In genomic region chr1:149885364-149886111, GRCh38 we compare ENCODE assay signal across 8 cellular contexts. TPM values are rescaled to one million over a fixed set of nuclear protein-coding genes. Genes with fewer than 3 reads are reported as not detected.
DNase-seq lines count a peak whose midpoint lies in the region; ATAC-seq and TF ChIP-seq lines count a peak whose summit lies in the region.

No MANE protein-coding gene starts in this region.

- no peak overlapping the region for H3K4me3 Mint-ChIP-seq in mesothelial cell of epicardium

- no peaks in the 10 kb centered on the region for H3K9me3 Mint-ChIP-seq in mesothelial cell of epicardium

- no peak overlapping the region for H3K27ac Mint-ChIP-seq in mesothelial cell of epicardium

- TF ChIP-seq CTCF in mesothelial cell of epicardium (IDR thresholded peaks at IDR 0.05; ENCODE audit: unreplicated experiment), result no peak

- H3K36me3 ChIP-seq in HUES48 (ENCODE audit: control insufficient read depth, insufficient read depth, low read length), result no peaks in the 10 kb centered on the region

- H3K9ac ChIP-seq in HUES48 (ENCODE audit: low read depth, low read length), result peak overlapping the region; percentile 98

- peaks cover 19% of the 10 kb centered on the region for H3K4me1 ChIP-seq in HUES48 (ENCODE audit: control insufficient read depth, insufficient read depth, low read length)

- H3K9me3 ChIP-seq in HUES48 (ENCODE audit: control insufficient read depth, insufficient read depth, low read length), result no peaks in the 10 kb centered on the region

- no peaks in the 10 kb centered on the region for H3K27me3 Mint-ChIP-seq in mesothelial cell of epicardium (ENCODE audit: low read depth)

- DNase-seq in CD1c-positive myeloid dendritic cell (ENCODE audit: extremely low spot score) (peak; percentile 94), NOMO-1 treated with dmso at 0.1 percent for 144 hours (lab: John Stamatoyannopoulos, UW; ENCODE audit: unreplicated experiment) (peak; percentile 74), epidermal melanocyte (ENCODE audit: insufficient read length, low spot score) (peak; percentile 42), mesothelial cell of epicardium (ENCODE audit: low spot score in 2 of 2, unreplicated experiment in 2 of 2) (peak; percentile 45 to 72)
- peak; percentile 91 for DNase-seq in activated CD8-positive, alpha-beta memory T cell treated with anti-CD3 and anti-CD28 coated beads, Interleukin-2, amount 50 U/mL, for 48 hours
- DNase-seq in stimulated activated CD8-positive, alpha-beta memory T cell treated with anti-CD3 and anti-CD28 coated beads, Interleukin-15, amount 100 ng/mL, for 48 hours (ENCODE audit: low read depth in 2 of 2), result peak; percentile 65

- ATAC-seq in GM21367 (IDR thresholded peaks at IDR 0.05; ENCODE audit: unreplicated experiment), result no peak

- H3K27ac ChIP-seq in HUES48 (ENCODE audit: low read depth, low read length), result peak overlapping the region; percentile 99

- no peaks in the 10 kb centered on the region for H3K27me3 ChIP-seq in HUES48 (ENCODE audit: control insufficient read depth, insufficient read depth, low read length)

- peak overlapping the region; percentile 82 for H3K4me3 ChIP-seq in HUES48 (ENCODE audit: low read depth, low read length)

- H3K36me3 Mint-ChIP-seq in mesothelial cell of epicardium, result no peaks in the 10 kb centered on the region

- H3K4me1 Mint-ChIP-seq in mesothelial cell of epicardium, result peaks cover 4% of the 10 kb centered on the region

RNA-seq across cellular contexts. Expression of gene BOLA1, which starts 13.8 kb away (rescaled TPM):
- 11.6 to 12.4 TPM (median 11.7 TPM) in 3 replicates for total RNA-seq in mesothelial cell of epicardium

RNA-seq across cellular contexts. Expression of gene SV2A, which starts 32.1 kb away (rescaled TPM):
- total RNA-seq in mesothelial cell of epicardium, result 19.1 to 20.3 TPM (median 19.6 TPM) in 3 replicates

RNA-seq across cellular contexts. Expression of gene SF3B4, which starts 42.1 kb away (rescaled TPM):
- 68.7 to 72.8 TPM (median 69.2 TPM) in 3 replicates for total RNA-seq in mesothelial cell of epicardium

RNA-seq across cellular contexts. Expression of gene MTMR11, which starts 51.1 kb away (rescaled TPM):
- 35.1 to 39.3 TPM (median 37.4 TPM) in 3 replicates for total RNA-seq in mesothelial cell of epicardium

Comparison
In these comparisons a context has a peak if more than half of its experiments do, and no peak if none do; other contexts are left out.
1. DNase-seq: peak in every context shown above with its lines; median percentile 94 in CD1c-positive myeloid dendritic cell; 91 in activated CD8-positive, alpha-beta memory T cell treated with anti-CD3 and anti-CD28 coated beads, Interleukin-2, amount 50 U/mL, for 48 hours; 74 in NOMO-1 treated with dmso at 0.1 percent for 144 hours; 65 in stimulated activated CD8-positive, alpha-beta memory T cell treated with anti-CD3 and anti-CD28 coated beads, Interleukin-15, amount 100 ng/mL, for 48 hours; 58 in mesothelial cell of epicardium; 42 in epidermal melanocyte.